In the genomic region with DNA sequence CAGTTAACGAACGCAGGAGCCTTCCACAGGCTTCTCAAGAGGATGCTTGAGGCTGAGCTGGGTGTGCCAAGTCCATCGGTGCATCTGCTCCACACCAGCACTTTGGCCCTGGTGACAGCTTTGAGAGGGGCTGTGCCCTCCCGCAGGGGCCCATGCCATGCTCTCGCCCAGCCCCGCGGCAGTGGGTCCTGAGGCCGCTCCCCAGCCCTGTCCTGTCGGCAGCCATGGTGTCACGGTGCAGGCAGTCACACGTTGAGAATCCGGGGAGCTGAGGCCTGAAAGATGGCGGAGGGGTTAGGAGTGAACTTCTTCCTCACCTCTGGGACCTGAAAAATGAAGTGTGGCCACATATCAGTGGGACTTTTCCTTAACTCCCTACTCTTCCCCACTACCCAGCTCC, we compare ENCODE assay signal across 18 cellular contexts. TPM values are rescaled to one million over a fixed set of nuclear protein-coding genes. Genes with fewer than 3 reads are reported as not detected.
DNase-seq lines count a peak whose midpoint lies in the region; ATAC-seq and TF ChIP-seq lines count a peak whose summit lies in the region.
"Had no signal": no experiment of that assay in that cellular context is flagged by ENCODE, and none has a peak within 500 bp of the region (broad histone marks: within the 10 kb centered on the region; RNA-seq: fewer than 3 reads in every experiment).

No MANE protein-coding gene starts in this region.

- H3K9me3 ChIP-seq in Caco-2 (no peaks in the 10 kb centered on the region), lung (ENCODE audit: control insufficient read depth in 2 of 2, insufficient read depth in 1 of 2, low read length in 1 of 2) (no peaks in the 10 kb centered on the region)
- H3K9me3 ChIP-seq: Peyer's patch had no signal

- WGBS in lung, 2 donors, result 81 to 91% methylated on average over 13 of the region's 13 CpGs

- H3K27me3 ChIP-seq in Caco-2 (replicated peaks; ENCODE audit: control insufficient read depth, insufficient read depth, low read length) (no peaks in the 10 kb centered on the region), lung (ENCODE audit: control insufficient read depth, insufficient read depth) (no peaks in the 10 kb centered on the region)
- H3K27me3 ChIP-seq: Peyer's patch had no signal

- H3K27me3 Mint-ChIP-seq in Caco-2 (ENCODE audit: insufficient read depth, unreplicated experiment), result no peaks in the 10 kb centered on the region
- H3K27me3 Mint-ChIP-seq in activated T-helper 17 cell treated with anti-CD3 and anti-CD28 coated beads, Interleukin-2, amount 50 U/mL, for 72 hours, result no peaks in the 10 kb centered on the region

- ATAC-seq in activated T-helper 17 cell treated with anti-CD3 and anti-CD28 coated beads, Interleukin-2, amount 50 U/mL, for 72 hours (replicated peaks), result no peak
- peak; percentile 14 for ATAC-seq in lung (ENCODE audit: insufficient read depth, low FRiP score)

- H3K4me1 ChIP-seq in Caco-2 (no peaks in the 10 kb centered on the region), lung (ENCODE audit: control insufficient read depth in 2 of 2, insufficient read depth in 2 of 2, low read length in 2 of 2) (peaks cover 0 to 3% of the 10 kb centered on the region in 2 donors)
- H3K4me1 ChIP-seq: Peyer's patch had no signal

- no peak overlapping the region for H3K4me3 Mint-ChIP-seq in Caco-2 (ENCODE audit: unreplicated experiment)
- H3K4me3 Mint-ChIP-seq in activated T-helper 17 cell treated with anti-CD3 and anti-CD28 coated beads, Interleukin-2, amount 50 U/mL, for 72 hours, result no peak overlapping the region
- H3K4me3 Mint-ChIP-seq: CD14-positive monocyte had no signal

- BruUV-seq in Caco-2 (replicated peaks; lab: Mats Ljungman, UMichigan), result no TSS peak

- no peaks in the 10 kb centered on the region for H3K36me3 ChIP-seq in Caco-2 (ENCODE audit: control insufficient read depth, insufficient read depth, low read length)
- H3K36me3 ChIP-seq in lung (ENCODE audit: control insufficient read depth in 2 of 2, insufficient read depth in 2 of 2, low read length in 2 of 2), result peaks cover 0 to 4% of the 10 kb centered on the region in 2 donors
- H3K36me3 ChIP-seq: Peyer's patch had no signal

- intact Hi-C loops in Caco-2 (cut with micrococcal nuclease; ENCODE audit: unreplicated experiment), result no loop called here

- no peaks in the 10 kb centered on the region for H3K4me1 Mint-ChIP-seq in Caco-2 (ENCODE audit: low read depth, unreplicated experiment)
- peaks cover 5% of the 10 kb centered on the region for H3K4me1 Mint-ChIP-seq in activated T-helper 17 cell treated with anti-CD3 and anti-CD28 coated beads, Interleukin-2, amount 50 U/mL, for 72 hours
- H3K4me1 Mint-ChIP-seq: CD14-positive monocyte had no signal

- no peaks in the 10 kb centered on the region for H3K9me3 Mint-ChIP-seq in Caco-2 (ENCODE audit: unreplicated experiment)
- no peaks in the 10 kb centered on the region for H3K9me3 Mint-ChIP-seq in activated T-helper 17 cell treated with anti-CD3 and anti-CD28 coated beads, Interleukin-2, amount 50 U/mL, for 72 hours

- H3K4me3 ChIP-seq in Caco-2 (ENCODE audit: low read depth, low read length) (no peak overlapping the region), lung (no peak overlapping the region)
- H3K4me3 ChIP-seq: Peyer's patch had no signal

- CTCF ChIA-PET in Caco-2 (lab: Charles Lee), result no interaction called here

- H3K36me3 Mint-ChIP-seq in Caco-2 (ENCODE audit: insufficient read depth, unreplicated experiment), result peaks cover 41% of the 10 kb centered on the region
- H3K36me3 Mint-ChIP-seq in activated T-helper 17 cell treated with anti-CD3 and anti-CD28 coated beads, Interleukin-2, amount 50 U/mL, for 72 hours (ENCODE audit: low read depth), result peaks cover 35% of the 10 kb centered on the region

- in situ Hi-C loops in G401 (cut with HindIII; ENCODE audit: low sequenced_read_pairs), result no loop called here

- no peak overlapping the region for H3K27ac ChIP-seq in lung (ENCODE audit: low read depth in 1 of 2, low read length in 1 of 2)
- H3K27ac ChIP-seq: Peyer's patch had no signal

- DNase-seq in Caco-2 (no peak), G401 (ENCODE audit: low spot score) (peak; percentile 47), lung (ENCODE audit: low spot score) (no peak), NCI-H1436 (lab: John Stamatoyannopoulos, UW) (no peak), NK-92 (lab: John Stamatoyannopoulos, UW; ENCODE audit: unreplicated experiment) (no peak), kidney glomerular epithelial cell (lab: John Stamatoyannopoulos, UW) (no peak)
- DNase-seq: EL; GOT3; KBM-7; NCI-H1105; NCI-H1694; NCI-H2107; NCI-H345; NCI-H526 treated with DMSO at 0.1 percent for 48 hours; NK-92 treated with Interleukin-12 subunit alpha and Interleukin-12 subunit beta, amount 100 ng/mL, for 24 hours; Peyer's patch had no signal

- TF ChIP-seq CTCF in Caco-2 (IDR thresholded peaks at IDR 0.05; ENCODE audit: insufficient read depth in 1 of 2, low read depth in 1 of 2, low read length in 1 of 2, severe bottlenecking in 1 of 2, unreplicated experiment in 1 of 2), result no peak
- TF ChIP-seq CTCF in lung (IDR thresholded peaks at IDR 0.05; ENCODE audit: control extremely low read depth, extremely low read depth), result no peak

- peak overlapping the region; percentile 63 for H3K27ac Mint-ChIP-seq in Caco-2 (ENCODE audit: unreplicated experiment)
- peak overlapping the region; percentile 28 for H3K27ac Mint-ChIP-seq in activated T-helper 17 cell treated with anti-CD3 and anti-CD28 coated beads, Interleukin-2, amount 50 U/mL, for 72 hours
- H3K27ac Mint-ChIP-seq: CD14-positive monocyte had no signal

- POLR2A ChIA-PET in Caco-2 (lab: Charles Lee), result no interaction called here

RNA-seq across cellular contexts. Expression of gene MAP6D1, which starts 8.3 kb away (rescaled TPM):
- total RNA-seq in Caco-2 (2022) (2.9 and 5.1 TPM in 2 replicates), lung (1 to 10 TPM in 1 of 2 donors, under 1 TPM in 1; 0.85 to 1.9 TPM)
- 2.4 and 3.2 TPM in 2 replicates for total RNA-seq in G401 (2014; rRNA removed; shearing (Covaris generic))
- 1 to 10 TPM; 1.4 to 2.0 TPM for total RNA-seq in activated T-helper 17 cell treated with anti-CD3 and anti-CD28 coated beads, Interleukin-2, amount 50 U/mL, for 72 hours
- polyA plus RNA-seq in lung, result 1 to 10 TPM in 1 of 2 donors, under 1 TPM in 1; 0.64 to 1.8 TPM
